In genomic region chr14:82854131-82854530, GRCh38 we compare ENCODE assay signal across 30 cellular contexts.
"Had no signal": no experiment of that assay in that cellular context is flagged by ENCODE, and none has a peak within 500 bp of the region (broad histone marks: within the 10 kb centered on the region; RNA-seq: fewer than 3 reads in every experiment).

No MANE protein-coding gene starts in this region.

- H3K4me3 ChIP-seq: breast epithelium, esophagus squamous epithelium, lower lobe of right lung, ovary, psoas muscle, sigmoid colon, stomach, thyroid gland, upper lobe of right lung had no signal

- H3K27ac Mint-ChIP-seq: activated B cell treated with CpG ODN at 0.5 μM for 24 hours; activated CD8-positive, alpha-beta T cell treated with anti-CD3 and anti-CD28 coated beads for 36 hours; activated T-helper 17 cell treated with anti-CD3 and anti-CD28 coated beads, Interleukin-2, amount 50 U/mL, for 72 hours; immature natural killer cell; natural killer cell; stimulated activated effector memory CD8-positive, alpha-beta T cell treated with anti-CD3 and anti-CD28 coated beads, Interleukin-12 subunit alpha, Interleukin-12 subunit beta, amount 100 ng/mL, for 72 hours; T-helper 17 cell had no signal

- ATAC-seq: activated CD8-positive, alpha-beta T cell treated with anti-CD3 and anti-CD28 coated beads for 36 hours; activated T-cell treated with anti-CD3 and anti-CD28 coated beads, Interleukin-2, amount 50 U/mL, for 4 hours; activated T-helper 17 cell treated with anti-CD3 and anti-CD28 coated beads, Interleukin-2, amount 50 U/mL, for 72 hours; left colon; lower lobe of right lung; natural killer cell; psoas muscle; stimulated activated effector memory CD8-positive, alpha-beta T cell treated with anti-CD3 and anti-CD28 coated beads, Interleukin-12 subunit alpha, Interleukin-12 subunit beta, amount 100 ng/mL, for 72 hours; T-helper 17 cell; upper lobe of right lung had no signal

- H3K36me3 ChIP-seq: breast epithelium, esophagus squamous epithelium, lower lobe of right lung, neutrophil, ovary, sigmoid colon, stomach, thyroid gland, upper lobe of right lung had no signal

- H3K4me3 Mint-ChIP-seq: activated B cell treated with CpG ODN at 0.5 μM for 24 hours; activated CD8-positive, alpha-beta T cell treated with anti-CD3 and anti-CD28 coated beads for 36 hours; activated T-cell treated with anti-CD3 and anti-CD28 coated beads, Interleukin-2, amount 50 U/mL, for 4 hours; activated T-helper 17 cell treated with anti-CD3 and anti-CD28 coated beads, Interleukin-2, amount 50 U/mL, for 72 hours; immature natural killer cell; natural killer cell; stimulated activated effector memory CD8-positive, alpha-beta T cell treated with anti-CD3 and anti-CD28 coated beads, Interleukin-12 subunit alpha, Interleukin-12 subunit beta, amount 100 ng/mL, for 72 hours; T-helper 17 cell had no signal

- DNase-seq: activated B cell treated with CpG ODN at 0.5 μM for 24 hours; activated CD4-positive, alpha-beta T cell treated with anti-CD3 and anti-CD28 coated beads, Interleukin-2, amount 50 U/mL, for 1 hour; activated CD8-positive, alpha-beta T cell treated with anti-CD3 and anti-CD28 coated beads for 36 hours; activated gamma-delta T cell treated with Interleukin-2 at 50 U/mL for 16 hours; activated naive CD4-positive, alpha-beta T cell treated with anti-CD3 and anti-CD28 coated beads, Interleukin-2, amount 50 U/mL, for 16 hours; activated T-cell treated with anti-CD3 and anti-CD28 coated beads, Interleukin-2, amount 50 U/mL, for 4 hours; amygdala; central memory CD4-positive, alpha-beta T cell; esophagus squamous epithelium; glutamatergic neuron; immature natural killer cell; kidney; left colon; lower lobe of right lung; mesenchymal stem cell; natural killer cell; ovary; psoas muscle; sigmoid colon; small intestine; stimulated activated CD4-positive, alpha-beta T cell treated with anti-CD3 and anti-CD28 coated beads, Interleukin-4, amount 100 ng/mL, for 24 hours; stomach; T-helper 17 cell; T1000; thyroid gland; upper lobe of right lung had no signal

- H3K9me3 ChIP-seq: breast epithelium, esophagus squamous epithelium, lower lobe of right lung, neutrophil, ovary, psoas muscle, sigmoid colon, stomach, thyroid gland, upper lobe of right lung had no signal

- H3K4me1 Mint-ChIP-seq: activated B cell treated with CpG ODN at 0.5 μM for 24 hours; activated T-helper 17 cell treated with anti-CD3 and anti-CD28 coated beads, Interleukin-2, amount 50 U/mL, for 72 hours; immature natural killer cell; natural killer cell; stimulated activated effector memory CD8-positive, alpha-beta T cell treated with anti-CD3 and anti-CD28 coated beads, Interleukin-12 subunit alpha, Interleukin-12 subunit beta, amount 100 ng/mL, for 72 hours; T-helper 17 cell had no signal

- H3K27me3 Mint-ChIP-seq: activated B cell treated with CpG ODN at 0.5 μM for 24 hours; activated CD8-positive, alpha-beta T cell treated with anti-CD3 and anti-CD28 coated beads for 36 hours; activated T-helper 17 cell treated with anti-CD3 and anti-CD28 coated beads, Interleukin-2, amount 50 U/mL, for 72 hours; T-helper 17 cell had no signal

- H3K36me3 Mint-ChIP-seq: natural killer cell; stimulated activated effector memory CD8-positive, alpha-beta T cell treated with anti-CD3 and anti-CD28 coated beads, Interleukin-12 subunit alpha, Interleukin-12 subunit beta, amount 100 ng/mL, for 72 hours had no signal

- H3K4me1 ChIP-seq: breast epithelium, lower lobe of right lung, psoas muscle, sigmoid colon, thyroid gland, upper lobe of right lung had no signal

- H3K27me3 ChIP-seq: breast epithelium, esophagus squamous epithelium, neutrophil, ovary, sigmoid colon, stomach, thyroid gland, upper lobe of right lung had no signal

- H3K27ac ChIP-seq: breast epithelium, esophagus squamous epithelium, lower lobe of right lung, neutrophil, ovary, psoas muscle, sigmoid colon, stomach, thyroid gland, upper lobe of right lung had no signal
